Comparison of ENCODE assay signal across 1 cellular context in the genomic region with DNA sequence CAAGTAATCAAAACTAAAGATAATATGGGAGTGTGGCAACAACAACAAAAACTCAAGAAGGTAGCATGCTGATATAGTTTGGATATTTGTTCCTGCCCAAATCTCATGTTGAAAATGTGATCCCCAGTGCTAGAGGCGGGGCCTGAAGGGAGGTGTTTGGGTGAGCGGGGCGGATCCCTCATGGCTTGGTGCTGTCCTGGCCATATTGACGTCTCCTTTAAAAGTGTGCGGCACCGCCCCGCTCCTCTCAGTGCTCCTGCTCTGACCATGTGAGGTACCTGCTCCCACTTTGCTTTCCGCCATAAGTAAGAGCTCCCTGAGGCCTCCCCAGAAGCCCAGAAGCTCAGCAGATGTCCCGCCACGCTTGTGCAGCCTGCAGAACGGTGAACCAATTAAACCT.
TF ChIP-seq lines count a peak whose summit lies in the region.

No MANE protein-coding gene starts in this region.

TF ChIP-seq in GM23338, 12 proteins besides CTCF, POLR2A, EP300 and RAD21 (continued from another document):
- TF ChIP-seq REST (IDR thresholded peaks at IDR 0.05; ENCODE audit: unreplicated experiment) = no peak
- no peak for TF ChIP-seq CREB1 (CRISPR knock-in tag; IDR thresholded peaks at IDR 0.05; ENCODE audit: low read depth)
- TF ChIP-seq EZH2 (IDR thresholded peaks at IDR 0.05; ENCODE audit: low read depth, unreplicated experiment) = no peak
